Comparison of ENCODE assay signal across 20 cellular contexts in the genomic region with DNA sequence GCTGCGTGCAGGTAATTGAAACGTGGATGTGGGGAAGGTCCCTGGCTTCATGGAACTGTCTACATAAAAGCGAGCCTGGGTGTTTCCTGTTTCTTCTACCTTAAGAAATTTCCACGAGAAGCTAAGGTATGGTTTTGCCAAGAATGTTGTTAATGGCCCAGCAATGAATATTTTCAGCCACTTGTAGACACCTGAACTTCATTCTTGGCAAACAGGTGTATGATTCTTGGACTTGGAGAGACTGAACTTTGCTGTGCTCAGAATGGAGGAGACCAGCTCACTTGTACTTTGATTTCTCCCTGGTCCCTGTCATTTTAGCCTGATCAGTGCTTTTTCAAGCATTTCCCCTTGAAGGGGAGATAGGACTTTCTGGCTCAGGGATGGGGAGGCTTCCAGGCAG.
"Had no signal": no experiment of that assay in that cellular context is flagged by ENCODE, and none has a peak within 500 bp of the region (broad histone marks: within the 10 kb centered on the region; RNA-seq: fewer than 3 reads in every experiment).

No MANE protein-coding gene starts in this region.

- H3K4me1 ChIP-seq: prostate gland had no signal

- H3K27me3 Mint-ChIP-seq: activated naive CD8-positive, alpha-beta T cell had no signal

- H3K4me3 ChIP-seq: prostate gland, smooth muscle cell had no signal

- H3K36me3 ChIP-seq: prostate gland had no signal

- H3K4me3 Mint-ChIP-seq: activated T-cell treated with anti-CD3 and anti-CD28 coated beads, Interleukin-2, amount 50 U/mL, for 4 hours; effector memory CD8-positive, alpha-beta T cell; natural killer cell treated with Interleukin-12 subunit alpha and Interleukin-12 subunit beta and Interleukin-15 and Interleukin-18, amount 100 ng/mL, for 72 hours had no signal

- H3K9me3 Mint-ChIP-seq: activated T-cell treated with anti-CD3 and anti-CD28 coated beads, Interleukin-2, amount 50 U/mL, for 4 hours; effector memory CD8-positive, alpha-beta T cell; natural killer cell treated with Interleukin-12 subunit alpha and Interleukin-12 subunit beta and Interleukin-15 and Interleukin-18, amount 100 ng/mL, for 72 hours; T-helper 2 cell treated with Interferon-gamma antibody and Interleukin-4, amounts not matched to agents 5 μg/mL and 100 μg/mL, for 36 hours had no signal

- H3K27ac ChIP-seq: epithelial cell of prostate, prostate gland had no signal

- ATAC-seq: activated T-cell treated with anti-CD3 and anti-CD28 coated beads, Interleukin-2, amount 50 U/mL, for 4 hours; effector memory CD8-positive, alpha-beta T cell; natural killer cell treated with Interleukin-12 subunit alpha and Interleukin-12 subunit beta and Interleukin-15 and Interleukin-18, amount 100 ng/mL, for 72 hours; right cardiac atrium had no signal

- H3K36me3 Mint-ChIP-seq: activated naive CD8-positive, alpha-beta T cell; natural killer cell treated with Interleukin-12 subunit alpha and Interleukin-12 subunit beta and Interleukin-15 and Interleukin-18, amount 100 ng/mL, for 72 hours had no signal

- H3K27ac Mint-ChIP-seq: effector memory CD8-positive, alpha-beta T cell; natural killer cell treated with Interleukin-12 subunit alpha and Interleukin-12 subunit beta and Interleukin-15 and Interleukin-18, amount 100 ng/mL, for 72 hours had no signal

- H3K4me2 ChIP-seq: smooth muscle cell had no signal

- DNase-seq: activated CD4-positive, alpha-beta T cell treated with anti-CD3 and anti-CD28 coated beads, Interleukin-2, amount 50 U/mL, for 48 hours; activated effector memory CD4-positive, alpha-beta T cell treated with anti-CD3 and anti-CD28 coated beads, Interleukin-2, amount 50 U/mL, for 16 hours; activated T-cell treated with anti-CD3 and anti-CD28 coated beads, Interleukin-2, amount 50 U/mL, for 4 hours; cerebellar nuclear complex; dermis blood vessel endothelial cell; effector memory CD8-positive, alpha-beta T cell; islet precursor cell; mesenchymal stem cell; occipital lobe; stimulated activated CD4-positive, alpha-beta T cell treated with anti-CD3 and anti-CD28 coated beads, Interleukin-4, amount 100 ng/mL, for 4 hours; stimulated activated CD8-positive, alpha-beta memory T cell treated with anti-CD3 and anti-CD28 coated beads, Interleukin-4, amount 100 ng/mL, for 48 hours; stimulated activated naive CD4-positive, alpha-beta T cell treated with Interleukin-2 at 50 U/mL for 16 hours; substantia nigra had no signal

- H3K9me3 ChIP-seq: prostate gland had no signal
